Comparison of ENCODE assay signal across 28 cellular contexts in genomic region chr7:90384433-90384832, GRCh38. TPM values are rescaled to one million over a fixed set of nuclear protein-coding genes. Genes with fewer than 3 reads are reported as not detected.
A peak's percentile ranks its signal among the peaks of the same experiment; 100 is the strongest.
DNase-seq lines count a peak whose midpoint lies in the region; ATAC-seq and TF ChIP-seq lines count a peak whose summit lies in the region.
"Had no signal": no experiment of that assay in that cellular context is flagged by ENCODE, and none has a peak within 500 bp of the region (broad histone marks: within the 10 kb centered on the region; RNA-seq: fewer than 3 reads in every experiment).

No MANE protein-coding gene starts in this region.

- DNase-seq in AG10803 (ENCODE audit: low read depth), result peak; percentile 10
- DNase-seq in HS-5 (ENCODE audit: low read depth), result peak; percentile 26
- DNase-seq in astrocyte of the spinal cord (ENCODE audit: low read depth, low spot score), result peak; percentile 14
- DNase-seq in hepatic stellate cell (ENCODE audit: low spot score), result peak; percentile 4
- no peak for DNase-seq in stimulated activated naive CD8-positive, alpha-beta T cell treated with anti-CD3 and anti-CD28 coated beads, Interleukin-15, Interleukin-2, amounts not matched to agents 100 U/mL and 50 U/mL, for 24 hours
- no peak for DNase-seq in activated T-cell treated with anti-CD3 and anti-CD28 coated beads, Interleukin-2, amount 50 U/mL, for 24 hours
- no peak for DNase-seq in body of pancreas
- DNase-seq: activated CD4-positive, alpha-beta T cell treated with anti-CD3 and anti-CD28 coated beads for 4 hours; activated naive CD8-positive, alpha-beta T cell treated with anti-CD3 and anti-CD28 coated beads, Interleukin-2, amount 10 ng/mL, durations not matched to agents 7 days and 5 days; CD8-positive, alpha-beta memory T cell; DMS53; left ventricle myocardium inferior; mucosa of descending colon; NCI-H1092 treated with DMSO at 0.1 percent for 48 hours; NCI-H1930; NCI-H2227 treated with DMSO at 0.1 percent for 48 hours; NCI-H774; Right ventricle myocardium superior; small intestine; stimulated activated CD4-positive, alpha-beta T cell treated with anti-CD3 and anti-CD28 coated beads, Interleukin-2, amount 100 ng/mL, for 48 hours; stimulated activated naive CD4-positive, alpha-beta T cell; T-cell had no signal

- no peak overlapping the region for H3K27ac ChIP-seq in body of pancreas
- H3K27ac ChIP-seq: coronary artery, left ventricle myocardium inferior, neural progenitor cell, prostate gland had no signal

- no peaks in the 10 kb centered on the region for H3K4me1 Mint-ChIP-seq in activated T-cell treated with anti-CD3 and anti-CD28 coated beads, Interleukin-2, amount 50 U/mL, for 24 hours (ENCODE audit: low read depth)
- H3K4me1 Mint-ChIP-seq: activated naive CD8-positive, alpha-beta T cell treated with anti-CD3 and anti-CD28 coated beads, Interleukin-2, amount 10 ng/mL, durations not matched to agents 7 days and 5 days; CD8-positive, alpha-beta memory T cell; neural progenitor cell; T-cell had no signal

- ATAC-seq in stimulated activated naive CD8-positive, alpha-beta T cell treated with anti-CD3 and anti-CD28 coated beads, Interleukin-15, Interleukin-2, amounts not matched to agents 100 U/mL and 50 U/mL, for 24 hours, result no peak
- ATAC-seq in GM19463 (IDR thresholded peaks at IDR 0.05; ENCODE audit: unreplicated experiment), result no peak
- no peak for ATAC-seq in body of pancreas
- ATAC-seq: GM12878, mucosa of descending colon, T-cell had no signal

- no peaks in the 10 kb centered on the region for H3K27me3 Mint-ChIP-seq in activated T-cell treated with anti-CD3 and anti-CD28 coated beads, Interleukin-2, amount 50 U/mL, for 24 hours
- H3K27me3 Mint-ChIP-seq: activated naive CD8-positive, alpha-beta T cell treated with anti-CD3 and anti-CD28 coated beads, Interleukin-2, amount 10 ng/mL, durations not matched to agents 7 days and 5 days; CD8-positive, alpha-beta memory T cell; T-cell had no signal

- H3K4me3 ChIP-seq in AG10803 (ENCODE audit: low read length) (no peak overlapping the region), astrocyte of the spinal cord (ENCODE audit: low read depth, low read length) (no peak overlapping the region), body of pancreas (no peak overlapping the region)
- H3K4me3 ChIP-seq: coronary artery, GM12878, left ventricle myocardium inferior, mucosa of descending colon, neural progenitor cell, prostate gland had no signal

- peaks cover 3 to 17% of the 10 kb centered on the region in 2 donors for H3K36me3 ChIP-seq in body of pancreas (replicated peaks in 1 of 2; ENCODE audit: insufficient read depth in 1 of 2, low read depth in 2 of 2)
- H3K36me3 ChIP-seq: prostate gland had no signal

- H3K36me3 Mint-ChIP-seq in activated T-cell treated with anti-CD3 and anti-CD28 coated beads, Interleukin-2, amount 50 U/mL, for 24 hours (ENCODE audit: low read depth), result peaks cover 86% of the 10 kb centered on the region

- no peak for TF ChIP-seq POLR2A in body of pancreas (IDR thresholded peaks at IDR 0.05)

- no peak overlapping the region for H3K27ac Mint-ChIP-seq in activated T-cell treated with anti-CD3 and anti-CD28 coated beads, Interleukin-2, amount 50 U/mL, for 24 hours
- H3K27ac Mint-ChIP-seq: activated naive CD8-positive, alpha-beta T cell treated with anti-CD3 and anti-CD28 coated beads, Interleukin-2, amount 10 ng/mL, durations not matched to agents 7 days and 5 days; activated T-helper 2 cell treated with anti-CD3 and anti-CD28 coated beads, Interferon-gamma antibody, Interleukin-2, Interleukin-4, amounts not matched to agents 10 μg/mL and 5 μg/mL and 100 μg/mL, durations not matched to agents 14 hours and 24 hours and 36 hours; neural progenitor cell; T-cell had no signal

- intact Hi-C loops in body of pancreas (cut with DNase I), result no loop called here

- H3K4me1 ChIP-seq in body of pancreas, result no peaks in the 10 kb centered on the region
- H3K4me1 ChIP-seq: left ventricle myocardium inferior, neural progenitor cell, prostate gland had no signal

- in situ Hi-C loops in astrocyte of the spinal cord (cut with HindIII; ENCODE audit: low sequenced_read_pairs), result no loop called here

- H3K27me3 ChIP-seq in body of pancreas, result no peaks in the 10 kb centered on the region
- H3K27me3 ChIP-seq: neural progenitor cell had no signal

- H3K9me3 Mint-ChIP-seq in activated T-cell treated with anti-CD3 and anti-CD28 coated beads, Interleukin-2, amount 50 U/mL, for 24 hours, result no peaks in the 10 kb centered on the region
- H3K9me3 Mint-ChIP-seq: activated naive CD8-positive, alpha-beta T cell treated with anti-CD3 and anti-CD28 coated beads, Interleukin-2, amount 10 ng/mL, durations not matched to agents 7 days and 5 days; activated T-helper 2 cell treated with anti-CD3 and anti-CD28 coated beads, Interferon-gamma antibody, Interleukin-2, Interleukin-4, amounts not matched to agents 10 μg/mL and 5 μg/mL and 100 μg/mL, durations not matched to agents 14 hours and 24 hours and 36 hours; CD8-positive, alpha-beta memory T cell; T-cell had no signal

- no peaks in the 10 kb centered on the region for H3K9me3 ChIP-seq in body of pancreas
- H3K9me3 ChIP-seq: mucosa of descending colon, prostate gland had no signal

- TF ChIP-seq CTCF in AG10803 (conservative IDR thresholded peaks at IDR 0.05; ENCODE audit: low read length) (no peak), astrocyte of the spinal cord (IDR thresholded peaks at IDR 0.05; ENCODE audit: low read depth, low read length) (no peak), body of pancreas (IDR thresholded peaks at IDR 0.05) (no peak)

- H3K4me3 Mint-ChIP-seq in activated T-cell treated with anti-CD3 and anti-CD28 coated beads, Interleukin-2, amount 50 U/mL, for 24 hours, result no peak overlapping the region
- H3K4me3 Mint-ChIP-seq: activated naive CD8-positive, alpha-beta T cell treated with anti-CD3 and anti-CD28 coated beads, Interleukin-2, amount 10 ng/mL, durations not matched to agents 7 days and 5 days; CD8-positive, alpha-beta memory T cell; neural progenitor cell; T-cell had no signal

RNA-seq across cellular contexts. Expression of gene CLDN12, which starts 18.8 kb away (rescaled TPM):
- 10 to 100 TPM; 18.1 to 25.2 TPM for total RNA-seq in body of pancreas

RNA-seq across cellular contexts. Expression of gene GTPBP10, which starts 37.9 kb away (rescaled TPM):
- total RNA-seq in body of pancreas, result 10 to 100 TPM in 1 of 2 donors, 1 to 10 TPM in 1; 3.6 to 20.8 TPM

Comparison
In these comparisons a context has a peak if more than half of its experiments do, and no peak if none do; other contexts are left out.
1. DNase-seq: peak in AG10803 (single experiment), HS-5 (single experiment), astrocyte of the spinal cord (single experiment) and hepatic stellate cell (single experiment); none in stimulated activated naive CD8-positive, alpha-beta T cell treated with anti-CD3 and anti-CD28 coated beads, Interleukin-15, Interleukin-2, amounts not matched to agents 100 U/mL and 50 U/mL, for 24 hours (single experiment), activated T-cell treated with anti-CD3 and anti-CD28 coated beads, Interleukin-2, amount 50 U/mL, for 24 hours (single experiment) and body of pancreas (0 of 4).